ENCODE assay signal across 14 cellular contexts in genomic region chr5:141477815-141478214, GRCh38. TPM values are rescaled to one million over a fixed set of nuclear protein-coding genes. Genes with fewer than 3 reads are reported as not detected.
DNase-seq lines count a peak whose midpoint lies in the region; ATAC-seq and TF ChIP-seq lines count a peak whose summit lies in the region.
"Had no signal": no experiment of that assay in that cellular context is flagged by ENCODE, and none has a peak within 500 bp of the region (broad histone marks: within the 10 kb centered on the region; RNA-seq: fewer than 3 reads in every experiment).

No MANE protein-coding gene starts in this region.

- H3K4me3 Mint-ChIP-seq in stimulated activated memory B cell treated with anti-CD40 and anti-IgM and Interleukin-4, amounts not matched to agents 10 μg/mL and 1 μg/mL and 100 μg/mL, for 72 hours: peak overlapping the region; percentile 94

- H3K27me3 Mint-ChIP-seq in stimulated activated memory B cell treated with anti-CD40 and anti-IgM and Interleukin-4, amounts not matched to agents 10 μg/mL and 1 μg/mL and 100 μg/mL, for 72 hours: peaks cover 61% of the 10 kb centered on the region

- intact Hi-C loops in left lung (cut with DNase I): no loop called here

- H3K36me3 Mint-ChIP-seq in stimulated activated memory B cell treated with anti-CD40 and anti-IgM and Interleukin-4, amounts not matched to agents 10 μg/mL and 1 μg/mL and 100 μg/mL, for 72 hours: no peaks in the 10 kb centered on the region
- H3K36me3 Mint-ChIP-seq: activated naive CD4-positive, alpha-beta T cell treated with anti-CD3 and anti-CD28 coated beads, Interleukin-2, amount 10 ng/mL, durations not matched to agents 7 days and 5 days; naive B cell had no signal

- no peak overlapping the region for H3K27ac ChIP-seq in left lung

- no peaks in the 10 kb centered on the region for H3K9me3 Mint-ChIP-seq in stimulated activated memory B cell treated with anti-CD40 and anti-IgM and Interleukin-4, amounts not matched to agents 10 μg/mL and 1 μg/mL and 100 μg/mL, for 72 hours
- H3K9me3 Mint-ChIP-seq: activated B cell treated with CpG ODN at 0.5 μM for 24 hours; activated naive CD4-positive, alpha-beta T cell treated with anti-CD3 and anti-CD28 coated beads, Interleukin-2, amount 10 ng/mL, durations not matched to agents 7 days and 5 days had no signal

- in situ Hi-C loops in astrocyte of the cerebellum (cut with HindIII; ENCODE audit: low sequenced_read_pairs): no loop called here

- H3K9me3 ChIP-seq in left lung: no peaks in the 10 kb centered on the region

- ATAC-seq in left lung (no peak), GM18873 (IDR thresholded peaks at IDR 0.05; ENCODE audit: low FRiP score, unreplicated experiment) (no peak), GM21619 (IDR thresholded peaks at IDR 0.05; ENCODE audit: unreplicated experiment) (no peak)
- ATAC-seq in stimulated activated memory B cell treated with anti-CD40 and anti-IgM and Interleukin-4, amounts not matched to agents 10 μg/mL and 1 μg/mL and 100 μg/mL, for 72 hours: no peak
- ATAC-seq: Panc1 had no signal

- H3K27ac Mint-ChIP-seq in stimulated activated memory B cell treated with anti-CD40 and anti-IgM and Interleukin-4, amounts not matched to agents 10 μg/mL and 1 μg/mL and 100 μg/mL, for 72 hours: no peak overlapping the region
- H3K27ac Mint-ChIP-seq: activated B cell treated with CpG ODN at 0.5 μM for 24 hours; activated naive CD4-positive, alpha-beta T cell treated with anti-CD3 and anti-CD28 coated beads, Interleukin-2, amount 10 ng/mL, durations not matched to agents 7 days and 5 days had no signal

- H3K27me3 ChIP-seq in left lung: peaks cover 11 to 51% of the 10 kb centered on the region in 2 donors

- no peak for DNase-seq in astrocyte of the cerebellum (ENCODE audit: low read depth)
- no peak for DNase-seq in left lung
- no peak for DNase-seq in T-helper 1 cell
- DNase-seq in COR-L47 (lab: John Stamatoyannopoulos, UW): no peak
- DNase-seq: activated B cell treated with CpG ODN at 0.5 μM for 24 hours; activated naive CD4-positive, alpha-beta T cell treated with anti-CD3 and anti-CD28 coated beads, Interleukin-2, amount 10 ng/mL, durations not matched to agents 7 days and 5 days; HCEC 1CT; naive B cell; NCI-H1694 had no signal

- H3K4me1 Mint-ChIP-seq in stimulated activated memory B cell treated with anti-CD40 and anti-IgM and Interleukin-4, amounts not matched to agents 10 μg/mL and 1 μg/mL and 100 μg/mL, for 72 hours: peaks cover 33% of the 10 kb centered on the region

- H3K4me3 ChIP-seq in GM12875 (ENCODE audit: low read depth, low read length) (peak overlapping the region; percentile 73), astrocyte of the cerebellum (ENCODE audit: low read depth, low read length) (peak overlapping the region; percentile 60), left lung (peak overlapping the region; percentile 51 to 52)

- TF ChIP-seq CTCF in GM12875 (IDR thresholded peaks at IDR 0.05; ENCODE audit: borderline replicate concordance, insufficient read depth, low read depth, low read length) (no peak), astrocyte of the cerebellum (IDR thresholded peaks at IDR 0.05; ENCODE audit: low read depth, low read length, missing control alignments) (no peak), left lung (IDR thresholded peaks at IDR 0.05) (no peak)

- H3K4me1 ChIP-seq in left lung: peaks cover 20 to 25% of the 10 kb centered on the region in 2 donors

- no peaks in the 10 kb centered on the region for H3K36me3 ChIP-seq in left lung

RNA-seq across cellular contexts. Expression of gene PCDHGC3, which starts 2.0 kb away (rescaled TPM):
- total RNA-seq in left lung: 100 to 1,000 TPM in 1 of 2 donors, 10 to 100 TPM in 1; 65.4 to 101 TPM

RNA-seq across cellular contexts. Expression of gene PCDHGC4, which starts 7.0 kb away (rescaled TPM):
- 1 to 10 TPM in 1 of 2 donors, under 1 TPM in 1; 0.79 to 2.5 TPM for total RNA-seq in left lung

RNA-seq across cellular contexts. Expression of gene PCDHGC5, which starts 11.1 kb away (rescaled TPM):
- 1 to 10 TPM; 1.4 to 1.9 TPM for total RNA-seq in left lung

RNA-seq across cellular contexts. Expression of gene PCDHGA12, which starts 47.5 kb away (rescaled TPM):
- 1 to 10 TPM; 5.7 to 6.0 TPM for total RNA-seq in left lung

RNA-seq across cellular contexts. Expression of gene PCDHGA11, which starts 57.0 kb away (rescaled TPM):
- total RNA-seq in left lung: 1 to 10 TPM; 2.5 to 3.4 TPM
